In genomic region chr14:34540181-34541059, GRCh38 we compare ENCODE assay signal across 8 cellular contexts. TPM values are rescaled to one million over a fixed set of nuclear protein-coding genes. Genes with fewer than 3 reads are reported as not detected.
A peak's percentile ranks its signal among the peaks of the same experiment; 100 is the strongest.
DNase-seq lines count a peak whose midpoint lies in the region; ATAC-seq and TF ChIP-seq lines count a peak whose summit lies in the region.
"Not testable (repeated sequence)": the region's sequence is repeated elsewhere in the genome, so short reads cannot be mapped to it uniquely, and the experiment has no call there.

No MANE protein-coding gene starts in this region.

- peak overlapping the region; percentile 99 for H3K4me3 ChIP-seq in CD4-positive, CD25-positive, alpha-beta regulatory T cell (ENCODE audit: low read depth, low read length)
- H3K4me3 ChIP-seq in Jurkat, Clone E6-1 (ENCODE audit: low read length), result peak overlapping the region; percentile 93
- not testable (repeated sequence) for H3K4me3 ChIP-seq in WERI-Rb-1 (ENCODE audit: low read depth, low read length)
- H3K4me3 ChIP-seq in astrocyte of the spinal cord (ENCODE audit: low read depth, low read length) (peak overlapping the region; percentile 99), epithelial cell of proximal tubule (ENCODE audit: low read depth, low read length) (peak overlapping the region; percentile 95), liver (ENCODE audit: low read depth in 1 of 3, low read length in 3 of 3) (peak overlapping the region; percentile 7 to 88 (median 58)), ovary (peak overlapping the region; percentile 74), thoracic aorta (peak overlapping the region; percentile 90)

- not testable (repeated sequence) for TF ChIP-seq POLR2A in ovary (IDR thresholded peaks at IDR 0.05)

- H3K36me3 ChIP-seq in CD4-positive, CD25-positive, alpha-beta regulatory T cell (ENCODE audit: control insufficient read depth, insufficient read depth, low read length), result peaks cover 10% of the 10 kb centered on the region
- peaks cover 13% of the 10 kb centered on the region for H3K36me3 ChIP-seq in WERI-Rb-1
- H3K36me3 ChIP-seq in liver (ENCODE audit: control insufficient read depth in 4 of 4, insufficient read depth in 3 of 4, low read depth in 1 of 4, low read length in 3 of 4); ovary; thoracic aorta: not testable (repeated sequence)

- ATAC-seq in CD4-positive, CD25-positive, alpha-beta regulatory T cell (ENCODE audit: low read depth in 2 of 2); thoracic aorta (ENCODE audit: insufficient number of reproducible peaks, low FRiP score, low read depth): not testable (repeated sequence)

- intact Hi-C loops in ovary (cut with DNase I), result loop anchor here in 1 of 4 donors (5.0 kb wide), 1 partner anchor 872 kb away; no protein-coding TSS in a partner anchor

- H3K27me3 Mint-ChIP-seq in CD4-positive, CD25-positive, alpha-beta regulatory T cell, result not testable (repeated sequence)

- H3K9me3 Mint-ChIP-seq in CD4-positive, CD25-positive, alpha-beta regulatory T cell, result not testable (repeated sequence)

- peak overlapping the region; percentile 99 to 100 (median 100) for H3K4me3 Mint-ChIP-seq in CD4-positive, CD25-positive, alpha-beta regulatory T cell

- not testable (repeated sequence) for H3K9me3 ChIP-seq in CD4-positive, CD25-positive, alpha-beta regulatory T cell (ENCODE audit: control insufficient read depth in 2 of 2, low read length in 2 of 2); WERI-Rb-1 (ENCODE audit: severe bottlenecking); liver (ENCODE audit: control insufficient read depth in 4 of 4, low read length in 3 of 4); ovary; thoracic aorta

- H3K9ac ChIP-seq in liver (ENCODE audit: low read depth in 1 of 2, low read length in 2 of 2), result peak overlapping the region in 1 of 2 donors; percentile 45

- peaks cover 30% of the 10 kb centered on the region for H3K4me1 ChIP-seq in CD4-positive, CD25-positive, alpha-beta regulatory T cell (ENCODE audit: control insufficient read depth, insufficient read depth, low read length, poor library complexity, severe bottlenecking)
- H3K4me1 ChIP-seq in liver (ENCODE audit: control insufficient read depth in 4 of 4, insufficient read depth in 4 of 4, low read length in 3 of 4), result peaks cover 4 to 18% (median 12%) of the 10 kb centered on the region in 4 donors
- H3K4me1 ChIP-seq in ovary (ENCODE audit: insufficient read depth), result not testable (repeated sequence)
- peaks cover 17 to 22% of the 10 kb centered on the region in 2 donors for H3K4me1 ChIP-seq in thoracic aorta (ENCODE audit: control insufficient read depth in 1 of 2, low read depth in 2 of 2)

- H3K4me1 Mint-ChIP-seq in CD4-positive, CD25-positive, alpha-beta regulatory T cell, result peaks cover 10 to 40% (median 24%) of the 10 kb centered on the region in 4 donors

- TF ChIP-seq EP300 in ovary (IDR thresholded peaks at IDR 0.05), result not testable (repeated sequence)

- 93% methylated on average over 13 of the region's 19 CpGs for WGBS in liver
- WGBS in ovary, 3 donors, result 88 to 89% (median 89%) methylated on average over 13 to 18 of the region's 19 CpGs

- in situ Hi-C loops in astrocyte of the spinal cord (cut with HindIII; ENCODE audit: low sequenced_read_pairs), result not testable (repeated sequence)

- H3K27me3 ChIP-seq in CD4-positive, CD25-positive, alpha-beta regulatory T cell (ENCODE audit: control insufficient read depth, insufficient read depth, low read length); WERI-Rb-1 (ENCODE audit: insufficient read depth, low read depth, severe bottlenecking); liver (ENCODE audit: control insufficient read depth in 4 of 4, insufficient read depth in 4 of 4, low read length in 3 of 4); ovary; thoracic aorta (replicated peaks; ENCODE audit: insufficient read depth): not testable (repeated sequence)

- peak overlapping the region; percentile 99 to 100 (median 100) for H3K27ac Mint-ChIP-seq in CD4-positive, CD25-positive, alpha-beta regulatory T cell

- not testable (repeated sequence) for TF ChIP-seq RAD21 in liver (IDR thresholded peaks at IDR 0.05)

- H3K36me3 Mint-ChIP-seq in CD4-positive, CD25-positive, alpha-beta regulatory T cell, result peaks cover 11% of the 10 kb centered on the region

- peak overlapping the region; percentile 95 for H3K27ac ChIP-seq in CD4-positive, CD25-positive, alpha-beta regulatory T cell (ENCODE audit: insufficient read depth, low read length, poor library complexity, severe bottlenecking)
- H3K27ac ChIP-seq in WERI-Rb-1, result peak overlapping the region; percentile 92
- peak overlapping the region; percentile 95 to 100 for H3K27ac ChIP-seq in liver (ENCODE audit: low read depth in 1 of 2, low read length in 2 of 2)
- H3K27ac ChIP-seq in ovary, result peak overlapping the region; percentile 84 to 93
- peak overlapping the region; percentile 94 to 98 for H3K27ac ChIP-seq in thoracic aorta

- not testable (repeated sequence) for TF ChIP-seq CTCF in WERI-Rb-1 (IDR thresholded peaks at IDR 0.05; ENCODE audit: low read depth, low read length); astrocyte of the spinal cord (IDR thresholded peaks at IDR 0.05; ENCODE audit: low read depth, low read length); epithelial cell of proximal tubule (conservative IDR thresholded peaks at IDR 0.05; ENCODE audit: low read depth, low read length); liver (IDR thresholded peaks at IDR 0.05; ENCODE audit: low read depth, low read length, missing input control); ovary (IDR thresholded peaks at IDR 0.05); thoracic aorta (IDR thresholded peaks at IDR 0.05)

- not testable (repeated sequence) for DNase-seq in CD4-positive, CD25-positive, alpha-beta regulatory T cell; Jurkat, Clone E6-1 (ENCODE audit: low read depth, low spot score); WERI-Rb-1; astrocyte of the spinal cord (ENCODE audit: low read depth, low spot score); epithelial cell of proximal tubule (ENCODE audit: low read depth); ovary; thoracic aorta (ENCODE audit: low spot score)

RNA-seq across cellular contexts. Expression of gene EAPP, which starts 0.9 kb away (rescaled TPM):
- total RNA-seq in CD4-positive, CD25-positive, alpha-beta regulatory T cell, result 86.0 TPM
- 100 to 1,000 TPM; 122 to 171 (median 141) TPM for polyA plus RNA-seq in CD4-positive, CD25-positive, alpha-beta regulatory T cell
- 46.1 TPM for polyA plus RNA-seq in Jurkat, Clone E6-1 (2012; ENCODE audit: insufficient read depth, insufficient read length)
- total RNA-seq in epithelial cell of proximal tubule (26.2 and 29.4 TPM in 2 replicates), liver (10 to 100 TPM; 22.3 to 29.0 TPM), ovary (10 to 100 TPM; 41.1 to 53.8 (median 47.0) TPM), thoracic aorta (10 to 100 TPM; 24.9 to 32.8 TPM)
- polyA plus RNA-seq in liver (10 to 100 TPM; 18.5 to 33.4 TPM), ovary (10 to 100 TPM; 67.6 to 67.8 TPM)
